8 cellular contexts compared by ENCODE assay signal in genomic region chr1:152479792-152480595, GRCh38. TPM values are rescaled to one million over a fixed set of nuclear protein-coding genes. Genes with fewer than 3 reads are reported as not detected.
DNase-seq lines count a peak whose midpoint lies in the region; ATAC-seq lines count a peak whose summit lies in the region.

No MANE protein-coding gene starts in this region.

- in situ Hi-C loops in G401 (cut with HindIII; ENCODE audit: low sequenced_read_pairs) = no loop called here

- peaks cover 3% of the 10 kb centered on the region for H3K36me3 Mint-ChIP-seq in effector memory CD8-positive, alpha-beta T cell (ENCODE audit: insufficient read depth)

- peak; percentile 89 for ATAC-seq in effector memory CD8-positive, alpha-beta T cell (replicated peaks)
- no peak for ATAC-seq in HG03354 (IDR thresholded peaks at IDR 0.05; ENCODE audit: poor library complexity, severe bottlenecking, unreplicated experiment)

- H3K9me3 Mint-ChIP-seq in effector memory CD8-positive, alpha-beta T cell = peaks cover 7 to 28% of the 10 kb centered on the region in 2 donors

- DNase-seq in G401 (ENCODE audit: low spot score) = peak; percentile 8
- peak; percentile 12 for DNase-seq in LoVo (ENCODE audit: low spot score)
- DNase-seq in activated CD4-positive, alpha-beta T cell treated with anti-CD3 and anti-CD28 coated beads for 4 hours = peak; percentile 56 to 67
- peak; percentile 61 to 69 (median 67) for DNase-seq in effector memory CD8-positive, alpha-beta T cell
- peak; percentile 82 for DNase-seq in stimulated activated CD4-positive, alpha-beta T cell treated with anti-CD3 and anti-CD28 coated beads, Interleukin-15, amount 100 ng/mL, for 24 hours
- DNase-seq in NCI-H1436 treated with DMSO at 0.1 percent for 48 hours (lab: John Stamatoyannopoulos, UW) = no peak
- DNase-seq in T1000 (lab: John Stamatoyannopoulos, UW) = no peak

- H3K4me3 Mint-ChIP-seq in effector memory CD8-positive, alpha-beta T cell = peak overlapping the region in 1 of 2 donors; percentile 42

- peak overlapping the region; percentile 23 to 25 for H3K27ac Mint-ChIP-seq in effector memory CD8-positive, alpha-beta T cell

- H3K4me1 Mint-ChIP-seq in effector memory CD8-positive, alpha-beta T cell (ENCODE audit: low read depth in 2 of 2) = peaks cover 6 to 11% of the 10 kb centered on the region in 2 donors

- H3K27me3 Mint-ChIP-seq in effector memory CD8-positive, alpha-beta T cell = no peaks in the 10 kb centered on the region

RNA-seq across cellular contexts. Expression of gene LCE5A, which starts 30.6 kb away (rescaled TPM):
- not detected in 2 replicates for total RNA-seq in G401 (2014; rRNA removed; shearing (Covaris generic))

RNA-seq across cellular contexts. Expression of gene CRCT1, which starts 34.3 kb away (rescaled TPM):
- total RNA-seq in G401 (2014; rRNA removed; shearing (Covaris generic)) = not detected in 2 replicates

Comparison
In these comparisons a context has a peak if more than half of its experiments do, and no peak if none do; other contexts are left out.
1. DNase-seq: peak in G401 (single experiment), LoVo (single experiment), activated CD4-positive, alpha-beta T cell treated with anti-CD3 and anti-CD28 coated beads for 4 hours (2 of 2), effector memory CD8-positive, alpha-beta T cell (3 of 3) and stimulated activated CD4-positive, alpha-beta T cell treated with anti-CD3 and anti-CD28 coated beads, Interleukin-15, amount 100 ng/mL, for 24 hours (single experiment); none in NCI-H1436 treated with DMSO at 0.1 percent for 48 hours (single experiment) and T1000 (single experiment).